ENCODE assay signal across 20 cellular contexts in genomic region chr20:47498606-47499005, GRCh38. TPM values are rescaled to one million over a fixed set of nuclear protein-coding genes. Genes with fewer than 3 reads are reported as not detected.
DNase-seq lines count a peak whose midpoint lies in the region; ATAC-seq, FAIRE-seq and TF ChIP-seq lines count a peak whose summit lies in the region.
"Had no signal": no experiment of that assay in that cellular context is flagged by ENCODE, and none has a peak within 500 bp of the region (broad histone marks: within the 10 kb centered on the region; RNA-seq: fewer than 3 reads in every experiment).

No MANE protein-coding gene starts in this region.

- CTCF ChIA-PET in GM12878 (lab: Yijun Ruan, JAX): interaction anchor here (0.6 to 1.3 kb wide), 2 partner anchors 9 to 115 kb away, joined by 3 to 4 read pairs; no protein-coding TSS in a partner anchor

- peak overlapping the region; percentile 61 for H3K4me3 Mint-ChIP-seq in stimulated activated naive CD8-positive, alpha-beta T cell treated with anti-CD3 and anti-CD28 coated beads, Interleukin-15, Interleukin-2, amounts not matched to agents 100 ng/mL and 50 ng/mL, for 24 hours
- peak overlapping the region in 1 of 2 donors; percentile 69 for H3K4me3 Mint-ChIP-seq in stimulated activated naive CD8-positive, alpha-beta T cell treated with anti-CD3 and anti-CD28 coated beads, Interleukin-15, amount 100 ng/mL, for 72 hours
- peak overlapping the region; percentile 69 for H3K4me3 Mint-ChIP-seq in T-helper 2 cell treated with Interferon-gamma antibody and Interleukin-4, amounts not matched to agents 5 μg/mL and 100 μg/mL, for 36 hours
- H3K4me3 Mint-ChIP-seq: GM23338 had no signal

- H3K9me3 Mint-ChIP-seq in stimulated activated naive CD8-positive, alpha-beta T cell treated with anti-CD3 and anti-CD28 coated beads, Interleukin-15, Interleukin-2, amounts not matched to agents 100 ng/mL and 50 ng/mL, for 24 hours: no peaks in the 10 kb centered on the region
- peaks cover 0 to 3% of the 10 kb centered on the region in 2 donors for H3K9me3 Mint-ChIP-seq in stimulated activated naive CD8-positive, alpha-beta T cell treated with anti-CD3 and anti-CD28 coated beads, Interleukin-15, amount 100 ng/mL, for 72 hours
- H3K9me3 Mint-ChIP-seq in T-helper 2 cell treated with Interferon-gamma antibody and Interleukin-4, amounts not matched to agents 5 μg/mL and 100 μg/mL, for 36 hours: no peaks in the 10 kb centered on the region
- H3K9me3 Mint-ChIP-seq: CD8-positive, alpha-beta memory T cell; GM23338 had no signal

- RAD21 ChIA-PET in GM12878 (lab: Charles Lee; ENCODE audit: unreplicated experiment): interaction anchor here (0.8 to 9.6 kb wide), 6 partner anchors 11 to 111 kb away, joined by 3 to 100 read pairs (median 6); no protein-coding TSS in a partner anchor

- BruUV-seq in GM12878 (replicated peaks; lab: Mats Ljungman, UMichigan): no TSS peak

- H3K27me3 Mint-ChIP-seq in stimulated activated naive CD8-positive, alpha-beta T cell treated with anti-CD3 and anti-CD28 coated beads, Interleukin-15, Interleukin-2, amounts not matched to agents 100 ng/mL and 50 ng/mL, for 24 hours: no peaks in the 10 kb centered on the region
- no peaks in the 10 kb centered on the region for H3K27me3 Mint-ChIP-seq in stimulated activated naive CD8-positive, alpha-beta T cell treated with anti-CD3 and anti-CD28 coated beads, Interleukin-15, amount 100 ng/mL, for 72 hours
- no peaks in the 10 kb centered on the region for H3K27me3 Mint-ChIP-seq in T-helper 2 cell treated with Interferon-gamma antibody and Interleukin-4, amounts not matched to agents 5 μg/mL and 100 μg/mL, for 36 hours (ENCODE audit: low read depth)
- H3K27me3 Mint-ChIP-seq: CD8-positive, alpha-beta memory T cell had no signal

- WGBS in GM12878 (ENCODE audit: insufficient coverage, insufficient replicate concordance, low lambda C conversion rate, missing lambda C conversion rate): 60% methylated on average over 6 of the region's 6 CpGs

- FAIRE-seq in GM12878 (lab: Jason Lieb, UNC): no peak

- DNase-seq in stimulated activated naive CD8-positive, alpha-beta T cell treated with anti-CD3 and anti-CD28 coated beads, Interleukin-15, amount 100 ng/mL, for 72 hours: no peak
- no peak for DNase-seq in T-helper 2 cell treated with Interferon-gamma antibody and Interleukin-4, amounts not matched to agents 5 μg/mL and 100 μg/mL, for 36 hours (ENCODE audit: low spot score)
- DNase-seq in GM12878 (ENCODE audit: low read depth, low spot score) (no peak), midbrain (lab: John Stamatoyannopoulos, UW) (no peak), NCI-H446 treated with DMSO at 0.1 percent for 48 hours (lab: John Stamatoyannopoulos, UW) (no peak)
- DNase-seq: CD8-positive, alpha-beta memory T cell; cortex of kidney; DMS53; glutamatergic neuron; KBM-7; NCI-H69; OCI-M1; psoas muscle; stimulated activated CD4-positive, alpha-beta T cell treated with anti-CD3 and anti-CD28 coated beads, Interleukin-2, amount 100 ng/mL, for 24 hours; trophoblast cell; WERI-Rb-1 had no signal

- peak overlapping the region; percentile 45; the same call in 1 of the 2 replicates for H3K4me3 ChIP-seq in GM12878
- H3K4me3 ChIP-seq: GM23338, psoas muscle, SJSA1 had no signal

- no peaks in the 10 kb centered on the region; the same call in 2 of the 3 replicates for H3K9me3 ChIP-seq in GM12878 (replicated peaks; ENCODE audit: control insufficient read depth, insufficient read depth, low read length)
- H3K9me3 ChIP-seq: psoas muscle, SJSA1 had no signal

- intact Hi-C loops in GM12878 (cut with micrococcal nuclease; ENCODE audit: unreplicated experiment): no loop called here

- peak overlapping the region; percentile 65; the same call in 1 of the 2 replicates for H3K9ac ChIP-seq in GM12878 (ENCODE audit: control insufficient read depth, insufficient read depth, low read length)

- H4K20me1 ChIP-seq in GM12878 (ENCODE audit: control insufficient read depth, insufficient read depth): no peaks in the 10 kb centered on the region

- ATAC-seq in stimulated activated naive CD8-positive, alpha-beta T cell treated with anti-CD3 and anti-CD28 coated beads, Interleukin-15, amount 100 ng/mL, for 72 hours: no peak
- no peak for ATAC-seq in GM12878
- no peak for ATAC-seq in HG03045 (IDR thresholded peaks at IDR 0.05; ENCODE audit: unreplicated experiment)
- ATAC-seq: GM23338, psoas muscle had no signal

- peaks cover 43% of the 10 kb centered on the region for H3K4me1 ChIP-seq in GM12878 (ENCODE audit: control insufficient read depth, insufficient read depth, low read length)

- H3K36me3 ChIP-seq in GM12878 (ENCODE audit: control insufficient read depth in 2 of 2, insufficient read depth in 2 of 2, low read length in 1 of 2): no peaks in the 10 kb centered on the region
- H3K36me3 ChIP-seq: SJSA1 had no signal

- TF ChIP-seq POLR2A in GM12878 (IDR thresholded peaks at IDR 0.05; ENCODE audit: low read depth, low read length): no peak

- TF ChIP-seq RAD21 in GM12878 (IDR thresholded peaks at IDR 0.05; ENCODE audit: insufficient read depth, low read depth, low read length): no peak

- H3K4me2 ChIP-seq in GM12878 (ENCODE audit: control insufficient read depth, insufficient read depth): peak overlapping the region; percentile 84
- H3K4me2 ChIP-seq: GM23338 had no signal

- peak overlapping the region; percentile 74 for H2AFZ ChIP-seq in GM12878 (ENCODE audit: control insufficient read depth, low read depth, low read length)
- H2AFZ ChIP-seq: GM23338 had no signal

- peak overlapping the region; percentile 94 for H3K27ac ChIP-seq in GM12878 (ENCODE audit: control insufficient read depth, insufficient read depth)
- H3K27ac ChIP-seq: psoas muscle, SJSA1, WERI-Rb-1 had no signal

- in situ Hi-C loops in GM12878 (cut with MboI): no loop called here

- no peak for TF ChIP-seq CTCF in GM12878 (IDR thresholded peaks at IDR 0.05 in 2 of 3, conservative IDR thresholded peaks at IDR 0.05 in 1 of 3; ENCODE audit: control insufficient read depth in 2 of 3, extremely low read depth in 1 of 3, insufficient read depth in 1 of 3, low read depth in 3 of 3, low read length in 3 of 3)

- peaks cover 49% of the 10 kb centered on the region for H3K79me2 ChIP-seq in GM12878 (ENCODE audit: control insufficient read depth, insufficient read depth, low read length)

- POLR2A ChIA-PET in GM12878 (lab: Charles Lee): interaction anchor here (1.1 to 8.1 kb wide), 4 partner anchors 9 to 122 kb away, joined by 3 to 123 read pairs (median 60); no protein-coding TSS in a partner anchor

- H3K36me3 Mint-ChIP-seq in stimulated activated naive CD8-positive, alpha-beta T cell treated with anti-CD3 and anti-CD28 coated beads, Interleukin-15, Interleukin-2, amounts not matched to agents 100 ng/mL and 50 ng/mL, for 24 hours (ENCODE audit: low read depth): peaks cover 18% of the 10 kb centered on the region
- H3K36me3 Mint-ChIP-seq in T-helper 2 cell treated with Interferon-gamma antibody and Interleukin-4, amounts not matched to agents 5 μg/mL and 100 μg/mL, for 36 hours (ENCODE audit: low read depth): peaks cover 9% of the 10 kb centered on the region

- peak overlapping the region; percentile 93 for H3K27ac Mint-ChIP-seq in stimulated activated naive CD8-positive, alpha-beta T cell treated with anti-CD3 and anti-CD28 coated beads, Interleukin-15, Interleukin-2, amounts not matched to agents 100 ng/mL and 50 ng/mL, for 24 hours
- no peak overlapping the region for H3K27ac Mint-ChIP-seq in stimulated activated naive CD8-positive, alpha-beta T cell treated with anti-CD3 and anti-CD28 coated beads, Interleukin-15, amount 100 ng/mL, for 72 hours
- H3K27ac Mint-ChIP-seq in T-helper 2 cell treated with Interferon-gamma antibody and Interleukin-4, amounts not matched to agents 5 μg/mL and 100 μg/mL, for 36 hours: peak overlapping the region; percentile 93
- H3K27ac Mint-ChIP-seq: GM23338 had no signal

- H3K27me3 ChIP-seq in GM12878 (replicated peaks in 1 of 2; ENCODE audit: control insufficient read depth in 2 of 2, insufficient read depth in 2 of 2, low read length in 1 of 2): no peaks in the 10 kb centered on the region
- H3K27me3 ChIP-seq: SJSA1 had no signal

- no peak for TF ChIP-seq EP300 in GM12878 (IDR thresholded peaks at IDR 0.05; ENCODE audit: borderline replicate concordance in 1 of 2, control insufficient read depth in 1 of 2, low read depth in 2 of 2, low read length in 2 of 2)

- SMC1A ChIA-PET in GM12878 (lab: Charles Lee; ENCODE audit: uncharacterized antibody, unreplicated experiment): interaction anchor here (0.8 to 3.7 kb wide), 5 partner anchors 11 to 117 kb away, joined by 3 to 28 read pairs (median 3); no protein-coding TSS in a partner anchor

- H3K4me1 Mint-ChIP-seq in stimulated activated naive CD8-positive, alpha-beta T cell treated with anti-CD3 and anti-CD28 coated beads, Interleukin-15, Interleukin-2, amounts not matched to agents 100 ng/mL and 50 ng/mL, for 24 hours (ENCODE audit: low read depth): peaks cover 53% of the 10 kb centered on the region
- H3K4me1 Mint-ChIP-seq in stimulated activated naive CD8-positive, alpha-beta T cell treated with anti-CD3 and anti-CD28 coated beads, Interleukin-15, amount 100 ng/mL, for 72 hours: peaks cover 50% of the 10 kb centered on the region
- H3K4me1 Mint-ChIP-seq in T-helper 2 cell treated with Interferon-gamma antibody and Interleukin-4, amounts not matched to agents 5 μg/mL and 100 μg/mL, for 36 hours (ENCODE audit: low read depth): peaks cover 38% of the 10 kb centered on the region

TF ChIP-seq in GM12878, 131 proteins besides CTCF, POLR2A, EP300 and RAD21 (continues in another document):
- peak in 1 of 2 experiments; percentile 81; a peak in 1 of 4 replicates for TF ChIP-seq ETV6 (conservative IDR thresholded peaks at IDR 0.05 in 1 of 2, IDR thresholded peaks at IDR 0.05 in 1 of 2; ENCODE audit: borderline replicate concordance in 1 of 2, low read depth in 1 of 2)

RNA-seq across cellular contexts. Expression of gene NCOA3, which starts 3.1 kb away (rescaled TPM):
- total RNA-seq in GM12878 (2013; cell fraction: nucleolus; rRNA removed): 241 and 256 TPM in 2 replicates
- total RNA-seq in GM12878 (2014; rRNA removed) (82.4 and 88.7 TPM in 2 replicates), GM12878 (2014; rRNA removed; fragmentation: Illumina TruSeq; extraction: Trizol) (95.3 and 95.8 TPM in 2 replicates), GM12878 (2021) (87.4 and 96.2 TPM in 2 replicates)
- polyA plus RNA-seq in GM12878 (2011; ENCODE audit: low read depth): 30.3 TPM
- polyA plus RNA-seq in GM12878 (2011; rRNA removed) (92.6 and 114 TPM in 2 replicates), GM12878 (2014; fragmentation: Illumina TruSeq; extraction: Trizol) (78.2 and 94.6 TPM in 2 replicates), GM12878 (2014; fragmentation: Nextera tagmentation; extraction: Ambion mirVana) (10 to 100 TPM; 16.9 to 18.0 TPM), GM12878 (2014; rRNA removed) (62.4 and 66.0 TPM in 2 replicates), GM12878 (2016; fragmentation: Nextera tagmentation; extraction: Ambion mirVana) (10 to 100 TPM; 68.1 to 69.1 TPM)
- 60.3 and 60.4 TPM in 2 replicates for polyA plus RNA-seq in GM12878 (2011; cell fraction: cytosol; rRNA removed)
- polyA plus RNA-seq in GM12878 (2011; cell fraction: nucleus; rRNA removed): 89.9 and 95.2 TPM in 2 replicates
- 38.3 and 50.2 TPM in 2 replicates for polyA plus RNA-seq in GM12878 (2012)
- 126 and 138 TPM in 2 replicates for polyA minus RNA-seq in GM12878 (2011; rRNA and poly(A)+ RNA removed)
- polyA minus RNA-seq in GM12878 (2011; cell fraction: cytosol; rRNA and poly(A)+ RNA removed): 52.3 and 52.4 TPM in 2 replicates
- 48.2 and 66.5 TPM in 2 replicates for polyA minus RNA-seq in GM12878 (2011; cell fraction: nucleus; rRNA and poly(A)+ RNA removed)

Comparison
In these comparisons a context has a peak if more than half of its experiments do, and no peak if none do; other contexts are left out.
1. H3K27ac Mint-ChIP-seq: peak in stimulated activated naive CD8-positive, alpha-beta T cell treated with anti-CD3 and anti-CD28 coated beads, Interleukin-15, Interleukin-2, amounts not matched to agents 100 ng/mL and 50 ng/mL, for 24 hours (single experiment) and T-helper 2 cell treated with Interferon-gamma antibody and Interleukin-4, amounts not matched to agents 5 μg/mL and 100 μg/mL, for 36 hours (single experiment); none in stimulated activated naive CD8-positive, alpha-beta T cell treated with anti-CD3 and anti-CD28 coated beads, Interleukin-15, amount 100 ng/mL, for 72 hours (0 of 2).